Comparison of ENCODE assay signal across 1 cellular context in the genomic region with DNA sequence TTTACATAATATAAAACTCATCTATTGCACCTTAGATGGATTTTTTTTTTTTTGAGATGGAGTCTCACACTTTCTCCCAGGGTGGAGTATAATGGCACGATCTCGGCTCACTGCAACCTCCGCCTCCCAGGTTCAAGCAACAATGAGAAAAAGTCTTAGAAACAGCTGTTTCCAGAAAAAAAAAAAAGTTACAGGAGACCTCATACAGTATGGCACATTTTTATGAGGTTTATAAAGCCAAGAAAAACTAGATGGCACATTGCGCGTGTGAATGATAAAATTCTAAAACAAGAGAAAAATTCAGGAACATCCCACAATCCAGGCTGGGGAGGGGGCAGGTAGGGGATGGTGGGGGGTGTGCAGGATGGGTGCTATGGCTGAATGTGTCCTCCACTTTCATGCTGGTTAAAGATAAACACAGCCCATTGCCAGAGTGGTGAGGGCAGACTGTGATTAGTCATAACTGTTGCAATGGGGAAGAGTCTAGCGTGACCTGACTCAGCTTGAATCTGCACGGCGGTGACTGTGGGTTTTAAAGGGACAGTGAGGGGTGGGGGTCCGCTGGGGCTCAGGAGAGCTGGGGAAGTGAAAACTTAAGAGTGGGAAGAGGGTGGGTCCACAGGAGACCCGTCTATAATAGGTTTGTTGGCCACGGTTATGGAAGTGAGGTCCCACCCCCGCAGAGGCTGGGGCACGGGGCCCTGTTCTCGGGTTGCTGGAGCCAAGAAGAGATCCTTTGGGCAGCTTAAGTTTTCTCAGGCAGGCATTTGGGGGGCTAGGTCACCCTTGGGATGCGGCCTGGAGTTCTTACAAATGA.
TF ChIP-seq lines count a peak whose summit lies in the region.

No MANE protein-coding gene starts in this region.

TF ChIP-seq in GM23338, 12 proteins besides CTCF, POLR2A, EP300 and RAD21 (continued from another document):
- TF ChIP-seq REST (IDR thresholded peaks at IDR 0.05; ENCODE audit: unreplicated experiment): no peak
- TF ChIP-seq, protein P1, sequence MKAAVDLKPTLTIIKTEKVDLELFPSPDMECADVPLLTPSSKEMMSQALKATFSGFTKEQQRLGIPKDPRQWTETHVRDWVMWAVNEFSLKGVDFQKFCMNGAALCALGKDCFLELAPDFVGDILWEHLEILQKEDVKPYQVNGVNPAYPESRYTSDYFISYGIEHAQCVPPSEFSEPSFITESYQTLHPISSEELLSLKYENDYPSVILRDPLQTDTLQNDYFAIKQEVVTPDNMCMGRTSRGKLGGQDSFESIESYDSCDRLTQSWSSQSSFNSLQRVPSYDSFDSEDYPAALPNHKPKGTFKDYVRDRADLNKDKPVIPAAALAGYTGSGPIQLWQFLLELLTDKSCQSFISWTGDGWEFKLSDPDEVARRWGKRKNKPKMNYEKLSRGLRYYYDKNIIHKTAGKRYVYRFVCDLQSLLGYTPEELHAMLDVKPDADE (IDR thresholded peaks at IDR 0.05): no peak
